In genomic region chr10:35433851-35434426, GRCh38 we compare ENCODE assay signal across 13 cellular contexts.
DNase-seq lines count a peak whose midpoint lies in the region; ATAC-seq and TF ChIP-seq lines count a peak whose summit lies in the region.
"Had no signal": no experiment of that assay in that cellular context is flagged by ENCODE, and none has a peak within 500 bp of the region (broad histone marks: within the 10 kb centered on the region; RNA-seq: fewer than 3 reads in every experiment).

No MANE protein-coding gene starts in this region.

- no peaks in the 10 kb centered on the region for H3F3A ChIP-seq in neural cell (ENCODE audit: insufficient read depth, low read length, poor library complexity, severe bottlenecking)

- in situ Hi-C loops in astrocyte of the spinal cord (cut with HindIII; ENCODE audit: low sequenced_read_pairs) = no loop called here

- H3K4me3 ChIP-seq in astrocyte of the spinal cord (ENCODE audit: low read depth, low read length) (no peak overlapping the region), neural cell (ENCODE audit: low read length) (no peak overlapping the region)
- H3K4me3 ChIP-seq: heart left ventricle had no signal

- TF ChIP-seq EP300 in neural cell (conservative IDR thresholded peaks at IDR 0.05; ENCODE audit: poor library complexity, severe bottlenecking) = no peak

- H3K27me3 ChIP-seq in neural cell (ENCODE audit: insufficient read depth, low read depth, low read length) = no peaks in the 10 kb centered on the region
- H3K27me3 ChIP-seq: heart left ventricle had no signal

- peak; percentile 3 for DNase-seq in DMS79 treated with DMSO at 0.1 percent for 48 hours (lab: John Stamatoyannopoulos, UW)
- DNase-seq in DMS79 (lab: John Stamatoyannopoulos, UW) = no peak
- DNase-seq in MV-4-11 (lab: John Stamatoyannopoulos, UW) = peak; percentile 58
- DNase-seq in astrocyte of the spinal cord (ENCODE audit: low read depth, low spot score) = peak; percentile 96
- no peak for DNase-seq in activated CD8-positive, alpha-beta memory T cell treated with anti-CD3 and anti-CD28 coated beads for 24 hours
- DNase-seq: 8988T; activated naive CD8-positive, alpha-beta T cell treated with anti-CD3 and anti-CD28 coated beads, Interleukin-2, amount 10 ng/mL, durations not matched to agents 7 days and 5 days; heart left ventricle; SW 1271 had no signal

- no peak for TF ChIP-seq RAD21 in neural cell (conservative IDR thresholded peaks at IDR 0.05)

- H3K9me3 ChIP-seq in neural cell (ENCODE audit: low read length) = no peaks in the 10 kb centered on the region

- H3K9me2 ChIP-seq in neural cell (ENCODE audit: insufficient read depth, low read length) = no peaks in the 10 kb centered on the region

- H3K36me3 ChIP-seq in neural cell (ENCODE audit: insufficient read depth, low read length) = no peaks in the 10 kb centered on the region
- H3K36me3 ChIP-seq: heart left ventricle had no signal

- no peak overlapping the region for H3K4me2 ChIP-seq in neural cell (ENCODE audit: low read length)

- no peak overlapping the region for H3K9ac ChIP-seq in neural cell (ENCODE audit: low read length)

- H3K27ac ChIP-seq in neural cell (ENCODE audit: low read length) = peak overlapping the region; percentile 3
- H3K27ac ChIP-seq: heart left ventricle had no signal

- no peaks in the 10 kb centered on the region for H4K20me1 ChIP-seq in neural cell (ENCODE audit: insufficient read depth)

- H2AFZ ChIP-seq in neural cell (ENCODE audit: low read depth, low read length) = no peak overlapping the region

- no peak for TF ChIP-seq CTCF in astrocyte of the spinal cord (IDR thresholded peaks at IDR 0.05; ENCODE audit: low read depth, low read length)
- TF ChIP-seq CTCF in neural cell (IDR thresholded peaks at IDR 0.05; ENCODE audit: poor library complexity, severe bottlenecking) = no peak

- H3K79me2 ChIP-seq in neural cell (replicated peaks; ENCODE audit: insufficient read depth, low read length) = peaks cover 17% of the 10 kb centered on the region

- no peak for ATAC-seq in HG02981 (IDR thresholded peaks at IDR 0.05; ENCODE audit: unreplicated experiment)
- no peak for ATAC-seq in GM19324 (IDR thresholded peaks at IDR 0.05; ENCODE audit: low FRiP score, unreplicated experiment)
- ATAC-seq: heart left ventricle; stimulated activated memory B cell treated with anti-CD40 and anti-IgM and Interleukin-4, amounts not matched to agents 10 μg/mL and 1 μg/mL and 100 μg/mL, for 72 hours had no signal

TF ChIP-seq in neural cell, 6 proteins besides CTCF, POLR2A, EP300 and RAD21:
- TF ChIP-seq SMC3 (conservative IDR thresholded peaks at IDR 0.05; ENCODE audit: poor library complexity) (no peak), MXI1 (conservative IDR thresholded peaks at IDR 0.05; ENCODE audit: poor library complexity, severe bottlenecking) (no peak), POLR2AphosphoS5 (IDR thresholded peaks at IDR 0.05) (no peak), TAF1 (IDR thresholded peaks at IDR 0.05; ENCODE audit: low read depth) (no peak), EZH2 (IDR thresholded peaks at IDR 0.05; ENCODE audit: borderline replicate concordance, insufficient read depth, low read length, poor library complexity, severe bottlenecking) (no peak)
- TF ChIP-seq, protein P1, sequence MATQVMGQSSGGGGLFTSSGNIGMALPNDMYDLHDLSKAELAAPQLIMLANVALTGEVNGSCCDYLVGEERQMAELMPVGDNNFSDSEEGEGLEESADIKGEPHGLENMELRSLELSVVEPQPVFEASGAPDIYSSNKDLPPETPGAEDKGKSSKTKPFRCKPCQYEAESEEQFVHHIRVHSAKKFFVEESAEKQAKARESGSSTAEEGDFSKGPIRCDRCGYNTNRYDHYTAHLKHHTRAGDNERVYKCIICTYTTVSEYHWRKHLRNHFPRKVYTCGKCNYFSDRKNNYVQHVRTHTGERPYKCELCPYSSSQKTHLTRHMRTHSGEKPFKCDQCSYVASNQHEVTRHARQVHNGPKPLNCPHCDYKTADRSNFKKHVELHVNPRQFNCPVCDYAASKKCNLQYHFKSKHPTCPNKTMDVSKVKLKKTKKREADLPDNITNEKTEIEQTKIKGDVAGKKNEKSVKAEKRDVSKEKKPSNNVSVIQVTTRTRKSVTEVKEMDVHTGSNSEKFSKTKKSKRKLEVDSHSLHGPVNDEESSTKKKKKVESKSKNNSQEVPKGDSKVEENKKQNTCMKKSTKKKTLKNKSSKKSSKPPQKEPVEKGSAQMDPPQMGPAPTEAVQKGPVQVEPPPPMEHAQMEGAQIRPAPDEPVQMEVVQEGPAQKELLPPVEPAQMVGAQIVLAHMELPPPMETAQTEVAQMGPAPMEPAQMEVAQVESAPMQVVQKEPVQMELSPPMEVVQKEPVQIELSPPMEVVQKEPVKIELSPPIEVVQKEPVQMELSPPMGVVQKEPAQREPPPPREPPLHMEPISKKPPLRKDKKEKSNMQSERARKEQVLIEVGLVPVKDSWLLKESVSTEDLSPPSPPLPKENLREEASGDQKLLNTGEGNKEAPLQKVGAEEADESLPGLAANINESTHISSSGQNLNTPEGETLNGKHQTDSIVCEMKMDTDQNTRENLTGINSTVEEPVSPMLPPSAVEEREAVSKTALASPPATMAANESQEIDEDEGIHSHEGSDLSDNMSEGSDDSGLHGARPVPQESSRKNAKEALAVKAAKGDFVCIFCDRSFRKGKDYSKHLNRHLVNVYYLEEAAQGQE (IDR thresholded peaks at IDR 0.05; ENCODE audit: borderline replicate concordance) = no peak

Comparison
In these comparisons a context has a peak if more than half of its experiments do, and no peak if none do; other contexts are left out.
1. DNase-seq: peak in DMS79 treated with DMSO at 0.1 percent for 48 hours (single experiment), MV-4-11 (single experiment) and astrocyte of the spinal cord (single experiment); none in DMS79 (single experiment) and activated CD8-positive, alpha-beta memory T cell treated with anti-CD3 and anti-CD28 coated beads for 24 hours (single experiment).